In genomic region chr20:25499031-25499430, GRCh38 we compare ENCODE assay signal across 1 cellular context.
TF ChIP-seq lines count a peak whose summit lies in the region.

No MANE protein-coding gene starts in this region.

TF ChIP-seq in H1, 55 proteins besides CTCF, POLR2A, EP300 and RAD21 (continued from another document):
- TF ChIP-seq ASH2L (IDR thresholded peaks at IDR 0.05; ENCODE audit: low read length), result no peak
- no peak for TF ChIP-seq JUN (IDR thresholded peaks at IDR 0.05; ENCODE audit: low read depth, low read length)
- no peak for TF ChIP-seq CTBP2 (IDR thresholded peaks at IDR 0.05; ENCODE audit: borderline replicate concordance, insufficient read depth, insufficient read length, low read length)
TF ChIP-seq in H1: peak in this region for 0.
